1 cellular context compared by ENCODE assay signal in genomic region chr22:30254307-30254706, GRCh38.
A peak's percentile ranks its signal among the peaks of the same experiment; 100 is the strongest.
TF ChIP-seq lines count a peak whose summit lies in the region.

No MANE protein-coding gene starts in this region.

TF ChIP-seq in HepG2, 621 proteins besides CTCF, POLR2A, EP300 and RAD21:
- 0 out of 2 replicates have a peak, but pooled peaks have one; percentile 53 for TF ChIP-seq PATZ1 (CRISPR knock-in tag; IDR thresholded peaks at IDR 0.05)
- no peak for TF ChIP-seq ZNF740 (CRISPR knock-in tag; IDR thresholded peaks at IDR 0.05)
TF ChIP-seq in HepG2: peak in this region for 1.
